35 cellular contexts compared by ENCODE assay signal in genomic region chr19:30407310-30407709, GRCh38. TPM values are rescaled to one million over a fixed set of nuclear protein-coding genes. Genes with fewer than 3 reads are reported as not detected.
"Had no signal": no experiment of that assay in that cellular context is flagged by ENCODE, and none has a peak within 500 bp of the region (broad histone marks: within the 10 kb centered on the region; RNA-seq: fewer than 3 reads in every experiment).

No MANE protein-coding gene starts in this region.

- H3K27me3 Mint-ChIP-seq: activated B cell treated with CpG ODN at 0.5 μM for 24 hours; activated CD4-positive, alpha-beta memory T cell treated with anti-CD3 and anti-CD28 coated beads, Interleukin-2, amount 10 ng/mL, durations not matched to agents 7 days and 5 days; activated CD4-positive, alpha-beta T cell treated with anti-CD3 and anti-CD28 coated beads, Interleukin-2, amount 10 ng/mL, durations not matched to agents 24 days and 14 days; activated naive CD4-positive, alpha-beta T cell treated with anti-CD3 and anti-CD28 coated beads, Interleukin-2, amount 10 ng/mL, durations not matched to agents 7 days and 5 days; activated naive CD8-positive, alpha-beta T cell treated with anti-CD3 and anti-CD28 coated beads, Interleukin-2, amount 10 ng/mL, durations not matched to agents 7 days and 5 days; T-helper 17 cell had no signal

- H3K4me1 Mint-ChIP-seq: activated B cell treated with CpG ODN at 0.5 μM for 24 hours; activated CD4-positive, alpha-beta memory T cell treated with anti-CD3 and anti-CD28 coated beads, Interleukin-2, amount 10 ng/mL, durations not matched to agents 7 days and 5 days; activated CD4-positive, alpha-beta T cell treated with anti-CD3 and anti-CD28 coated beads for 36 hours; activated CD4-positive, alpha-beta T cell treated with anti-CD3 and anti-CD28 coated beads, Interleukin-2, amount 10 ng/mL, durations not matched to agents 24 days and 14 days; activated naive CD4-positive, alpha-beta T cell treated with anti-CD3 and anti-CD28 coated beads, Interleukin-2, amount 10 ng/mL, durations not matched to agents 7 days and 5 days; activated naive CD8-positive, alpha-beta T cell treated with anti-CD3 and anti-CD28 coated beads, Interleukin-2, amount 10 ng/mL, durations not matched to agents 7 days and 5 days; T-helper 17 cell had no signal

- H3K27ac Mint-ChIP-seq: activated B cell treated with CpG ODN at 0.5 μM for 24 hours; activated CD4-positive, alpha-beta memory T cell treated with anti-CD3 and anti-CD28 coated beads, Interleukin-2, amount 10 ng/mL, durations not matched to agents 7 days and 5 days; activated CD4-positive, alpha-beta T cell treated with anti-CD3 and anti-CD28 coated beads for 36 hours; activated CD4-positive, alpha-beta T cell treated with anti-CD3 and anti-CD28 coated beads, Interleukin-2, amount 10 ng/mL, durations not matched to agents 24 days and 14 days; activated naive CD4-positive, alpha-beta T cell treated with anti-CD3 and anti-CD28 coated beads, Interleukin-2, amount 10 ng/mL, durations not matched to agents 7 days and 5 days; activated naive CD4-positive, alpha-beta T cell treated with anti-CD3 and anti-CD28 coated beads, Interleukin-2, amount 50 U/mL, for 72 hours; activated naive CD8-positive, alpha-beta T cell treated with anti-CD3 and anti-CD28 coated beads, Interleukin-2, amount 10 ng/mL, durations not matched to agents 7 days and 5 days; activated T-cell treated with anti-CD3 and anti-CD28 coated beads, Interleukin-2, amount 50 U/mL, for 24 hours; activated T-cell treated with anti-CD3 and anti-CD28 coated beads, Interleukin-2, amount 50 U/mL, for 72 hours; dendritic cell treated with granulocyte-macrophage colony-stimulating factor and Interleukin-4, amounts not matched to agents 40 ng/mL and 50 ng/mL, for 4 days; T-helper 17 cell; T-helper 2 cell treated with Interferon-gamma antibody and Interleukin-4, amounts not matched to agents 5 μg/mL and 100 μg/mL, for 36 hours had no signal

- H3K4me3 ChIP-seq: coronary artery, esophagus squamous epithelium, gastroesophageal sphincter had no signal

- H3K9me3 Mint-ChIP-seq: activated B cell treated with CpG ODN at 0.5 μM for 24 hours; activated CD4-positive, alpha-beta memory T cell treated with anti-CD3 and anti-CD28 coated beads, Interleukin-2, amount 10 ng/mL, durations not matched to agents 7 days and 5 days; activated CD4-positive, alpha-beta T cell treated with anti-CD3 and anti-CD28 coated beads, Interleukin-2, amount 10 ng/mL, durations not matched to agents 24 days and 14 days; activated naive CD4-positive, alpha-beta T cell treated with anti-CD3 and anti-CD28 coated beads, Interleukin-2, amount 10 ng/mL, durations not matched to agents 7 days and 5 days; activated naive CD4-positive, alpha-beta T cell treated with anti-CD3 and anti-CD28 coated beads, Interleukin-2, amount 50 U/mL, for 72 hours; activated naive CD8-positive, alpha-beta T cell treated with anti-CD3 and anti-CD28 coated beads, Interleukin-2, amount 10 ng/mL, durations not matched to agents 7 days and 5 days; activated T-cell treated with anti-CD3 and anti-CD28 coated beads, Interleukin-2, amount 50 U/mL, for 24 hours; activated T-cell treated with anti-CD3 and anti-CD28 coated beads, Interleukin-2, amount 50 U/mL, for 72 hours; dendritic cell treated with granulocyte-macrophage colony-stimulating factor and Interleukin-4, amounts not matched to agents 40 ng/mL and 50 ng/mL, for 4 days; T-helper 2 cell treated with Interferon-gamma antibody and Interleukin-4, amounts not matched to agents 5 μg/mL and 100 μg/mL, for 36 hours had no signal

- H3K27ac ChIP-seq: brain microvascular endothelial cell, coronary artery, epithelial cell of prostate, gastroesophageal sphincter, WERI-Rb-1 had no signal

- DNase-seq: activated B cell treated with CpG ODN at 0.5 μM for 24 hours; activated CD4-positive, alpha-beta memory T cell treated with anti-CD3 and anti-CD28 coated beads, Interleukin-2, amount 10 ng/mL, durations not matched to agents 7 days and 5 days; activated CD4-positive, alpha-beta T cell treated with anti-CD3 and anti-CD28 coated beads for 36 hours; activated CD4-positive, alpha-beta T cell treated with anti-CD3 and anti-CD28 coated beads, Interleukin-2, amount 10 ng/mL, durations not matched to agents 24 days and 14 days; activated CD4-positive, alpha-beta T cell treated with anti-CD3 and anti-CD28 coated beads, Interleukin-2, amount 50 U/mL, for 4 hours; activated CD4-positive, CD25-positive, alpha-beta regulatory T cell treated with anti-CD3 and anti-CD28 coated beads, Interleukin-2, amount 50 U/mL, for 72 hours; activated CD8-positive, alpha-beta memory T cell treated with anti-CD3 and anti-CD28 coated beads, Interleukin-2, amount 50 U/mL, for 48 hours; activated gamma-delta T cell; activated naive CD4-positive, alpha-beta T cell; activated naive CD4-positive, alpha-beta T cell treated with anti-CD3 and anti-CD28 coated beads, Interleukin-2, amount 10 ng/mL, durations not matched to agents 7 days and 5 days; activated naive CD8-positive, alpha-beta T cell treated with anti-CD3 and anti-CD28 coated beads, Interleukin-2, amount 10 ng/mL, durations not matched to agents 7 days and 5 days; activated T-cell treated with anti-CD3 and anti-CD28 coated beads for 4 hours; activated T-cell treated with anti-CD3 and anti-CD28 coated beads, Interleukin-2, amount 50 U/mL, for 24 hours; activated T-cell treated with anti-CD3 and anti-CD28 coated beads, Interleukin-2, amount 50 U/mL, for 72 hours; brain microvascular endothelial cell; central memory CD4-positive, alpha-beta T cell; cerebellar nuclear complex; effector CD8-positive, alpha-beta T cell; esophagus squamous epithelium; foreskin melanocyte; T-helper 1 cell; T-helper 17 cell; T1000; WERI-Rb-1 had no signal

- H3K4me3 Mint-ChIP-seq: activated B cell treated with CpG ODN at 0.5 μM for 24 hours; activated CD4-positive, alpha-beta memory T cell treated with anti-CD3 and anti-CD28 coated beads, Interleukin-2, amount 10 ng/mL, durations not matched to agents 7 days and 5 days; activated CD4-positive, alpha-beta T cell treated with anti-CD3 and anti-CD28 coated beads for 36 hours; activated CD4-positive, alpha-beta T cell treated with anti-CD3 and anti-CD28 coated beads, Interleukin-2, amount 10 ng/mL, durations not matched to agents 24 days and 14 days; activated naive CD4-positive, alpha-beta T cell treated with anti-CD3 and anti-CD28 coated beads, Interleukin-2, amount 10 ng/mL, durations not matched to agents 7 days and 5 days; activated naive CD8-positive, alpha-beta T cell treated with anti-CD3 and anti-CD28 coated beads, Interleukin-2, amount 10 ng/mL, durations not matched to agents 7 days and 5 days; activated T-cell treated with anti-CD3 and anti-CD28 coated beads, Interleukin-2, amount 50 U/mL, for 24 hours; activated T-cell treated with anti-CD3 and anti-CD28 coated beads, Interleukin-2, amount 50 U/mL, for 72 hours; dendritic cell treated with granulocyte-macrophage colony-stimulating factor and Interleukin-4, amounts not matched to agents 40 ng/mL and 50 ng/mL, for 4 days; T-helper 17 cell; T-helper 2 cell treated with Interferon-gamma antibody and Interleukin-4, amounts not matched to agents 5 μg/mL and 100 μg/mL, for 36 hours had no signal

- H3K9me3 ChIP-seq: esophagus squamous epithelium, gastroesophageal sphincter had no signal

- H3K4me1 ChIP-seq: gastroesophageal sphincter had no signal

- H3K36me3 Mint-ChIP-seq: activated naive CD4-positive, alpha-beta T cell treated with anti-CD3 and anti-CD28 coated beads, Interleukin-2, amount 10 ng/mL, durations not matched to agents 7 days and 5 days; activated naive CD4-positive, alpha-beta T cell treated with anti-CD3 and anti-CD28 coated beads, Interleukin-2, amount 50 U/mL, for 72 hours; activated naive CD8-positive, alpha-beta T cell treated with anti-CD3 and anti-CD28 coated beads, Interleukin-2, amount 10 ng/mL, durations not matched to agents 7 days and 5 days had no signal

- ATAC-seq: activated CD4-positive, alpha-beta T cell treated with anti-CD3 and anti-CD28 coated beads for 36 hours; activated naive CD4-positive, alpha-beta T cell treated with anti-CD3 and anti-CD28 coated beads, Interleukin-2, amount 50 U/mL, for 72 hours; activated T-cell treated with anti-CD3 and anti-CD28 coated beads, Interleukin-2, amount 50 U/mL, for 72 hours; gastroesophageal sphincter; T-helper 17 cell had no signal

- H3K27me3 ChIP-seq: brain microvascular endothelial cell, esophagus squamous epithelium had no signal

- H3K36me3 ChIP-seq: brain microvascular endothelial cell, esophagus squamous epithelium, gastroesophageal sphincter, WERI-Rb-1 had no signal

RNA-seq across cellular contexts. Expression of gene ZNF536, which starts 35.1 kb away (rescaled TPM):
- total RNA-seq: activated B cell treated with CpG ODN at 0.5 μM for 24 hours; activated CD4-positive, alpha-beta memory T cell treated with anti-CD3 and anti-CD28 coated beads, Interleukin-2, amount 10 ng/mL, durations not matched to agents 7 days and 5 days; activated CD4-positive, alpha-beta T cell treated with anti-CD3 and anti-CD28 coated beads for 36 hours; activated CD4-positive, alpha-beta T cell treated with anti-CD3 and anti-CD28 coated beads, Interleukin-2, amount 10 ng/mL, durations not matched to agents 24 days and 14 days; activated naive CD4-positive, alpha-beta T cell treated with anti-CD3 and anti-CD28 coated beads, Interleukin-2, amount 50 U/mL, for 72 hours; activated naive CD8-positive, alpha-beta T cell treated with anti-CD3 and anti-CD28 coated beads, Interleukin-2, amount 10 ng/mL, durations not matched to agents 7 days and 5 days; bronchial epithelial cell; endothelial cell of umbilical vein; fibroblast of villous mesenchyme; glomerular endothelial cell; T-helper 17 cell had no signal
- polyA plus RNA-seq: endothelial cell of umbilical vein, fibroblast of lung had no signal
